Comparison of ENCODE assay signal across 9 cellular contexts in the genomic region with DNA sequence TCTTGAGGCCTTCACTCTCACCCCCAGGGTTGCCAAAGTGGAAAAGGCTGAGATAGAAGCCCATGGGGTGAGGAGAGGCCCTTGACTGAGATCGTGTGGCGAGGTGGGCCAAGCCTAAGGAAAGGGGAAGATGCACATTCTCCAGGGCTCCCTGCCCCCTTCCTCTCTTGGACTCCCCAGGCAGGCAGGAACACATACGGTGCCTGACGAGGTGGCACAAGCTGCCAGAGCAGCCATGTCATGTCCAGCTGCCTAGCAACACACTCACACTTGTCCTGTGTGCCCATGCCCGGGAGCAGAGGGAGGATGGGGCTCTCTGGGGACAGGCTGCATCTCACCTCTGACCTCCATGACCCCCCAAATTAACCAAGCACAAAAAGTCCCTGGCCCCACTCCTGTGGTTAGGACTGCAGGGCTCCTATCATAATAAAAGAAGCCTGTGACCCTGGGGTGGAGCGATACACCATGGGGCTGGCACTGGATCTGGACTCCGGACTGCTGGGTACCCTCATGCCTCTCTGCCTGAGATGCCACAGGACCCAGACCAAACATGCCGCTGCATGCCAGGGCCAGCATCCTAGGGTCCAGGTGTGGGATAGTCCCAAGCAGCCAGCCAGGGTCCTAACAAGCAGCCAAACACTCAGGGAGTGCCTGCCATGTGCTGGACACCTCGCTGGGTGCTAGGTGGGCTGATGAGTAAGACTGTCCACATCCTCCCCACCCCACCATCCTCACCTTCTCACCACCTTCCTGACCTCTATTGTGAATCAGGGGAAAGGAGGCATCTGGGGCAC. TPM values are rescaled to one million over a fixed set of nuclear protein-coding genes. Genes with fewer than 3 reads are reported as not detected.
DNase-seq lines count a peak whose midpoint lies in the region; ATAC-seq and TF ChIP-seq lines count a peak whose summit lies in the region.
"Had no signal": no experiment of that assay in that cellular context is flagged by ENCODE, and none has a peak within 500 bp of the region (broad histone marks: within the 10 kb centered on the region; RNA-seq: fewer than 3 reads in every experiment).

No MANE protein-coding gene starts in this region.

- POLR2A ChIA-PET in AG04450 (lab: Yijun Ruan, JAX) (no interaction called here), MCF 10A (lab: Yijun Ruan, JAX) (interaction anchor here (0.6 to 2.7 kb wide), 7 partner anchors 17 to 882 kb away, joined by 3 to 10 read pairs (median 3); a partner anchor contains a TSS)

- in situ Hi-C loops in KBM-7 (cut with MboI; ENCODE audit: low pct_unique_long_range_greater_than_20kb, low sequenced_read_pairs) = no loop called here

- H3K27me3 Mint-ChIP-seq in MCF 10A (ENCODE audit: insufficient read depth, unreplicated experiment) (no peaks in the 10 kb centered on the region), progenitor cell of endocrine pancreas (no peaks in the 10 kb centered on the region)
- no peaks in the 10 kb centered on the region for H3K27me3 Mint-ChIP-seq in natural killer cell treated with Interleukin-12 subunit alpha and Interleukin-12 subunit beta and Interleukin-15 and Interleukin-18, amount 100 ng/mL, for 72 hours

- DNase-seq in AG04450 (ENCODE audit: low read depth, low spot score) (no peak), KBM-7 (peak; percentile 61), MCF 10A (ENCODE audit: unreplicated experiment) (no peak), NCI-H2196 (lab: John Stamatoyannopoulos, UW; ENCODE audit: unreplicated experiment) (no peak), NCI-H1694 treated with DMSO at 0.1 percent for 48 hours (lab: John Stamatoyannopoulos, UW) (no peak), progenitor cell of endocrine pancreas (ENCODE audit: low spot score, unreplicated experiment) (no peak)
- DNase-seq in natural killer cell treated with Interleukin-12 subunit alpha and Interleukin-12 subunit beta and Interleukin-15 and Interleukin-18, amount 100 ng/mL, for 72 hours (ENCODE audit: low spot score) = no peak
- DNase-seq: islet precursor cell had no signal

- H3K4me3 Mint-ChIP-seq in MCF 10A (ENCODE audit: unreplicated experiment) (peak overlapping the region; percentile 83), progenitor cell of endocrine pancreas (ENCODE audit: low read depth) (no peak overlapping the region)
- H3K4me3 Mint-ChIP-seq in natural killer cell treated with Interleukin-12 subunit alpha and Interleukin-12 subunit beta and Interleukin-15 and Interleukin-18, amount 100 ng/mL, for 72 hours = peak overlapping the region; percentile 87

- no peak for TF ChIP-seq CTCF in AG04450 (IDR thresholded peaks at IDR 0.05; ENCODE audit: low read depth, low read length)
- TF ChIP-seq CTCF in MCF 10A (IDR thresholded peaks at IDR 0.05; ENCODE audit: unreplicated experiment) = no peak
- no peak for TF ChIP-seq CTCF in progenitor cell of endocrine pancreas (IDR thresholded peaks at IDR 0.05; ENCODE audit: unreplicated experiment)

- H3K9me3 ChIP-seq in AG04450 (ENCODE audit: control insufficient read depth, insufficient read depth, low read length) = peaks cover 3% of the 10 kb centered on the region; the same call in 1 of the 2 replicates

- peak overlapping the region; percentile 83; the same call in 1 of the 2 replicates for H3K4me3 ChIP-seq in AG04450 (ENCODE audit: low read depth, low read length)

- H3K4me1 Mint-ChIP-seq in MCF 10A (ENCODE audit: insufficient read depth, unreplicated experiment) (peaks cover 43% of the 10 kb centered on the region), progenitor cell of endocrine pancreas (ENCODE audit: low read depth) (peaks cover 26% of the 10 kb centered on the region)
- peaks cover 42 to 43% of the 10 kb centered on the region in 2 donors for H3K4me1 Mint-ChIP-seq in natural killer cell treated with Interleukin-12 subunit alpha and Interleukin-12 subunit beta and Interleukin-15 and Interleukin-18, amount 100 ng/mL, for 72 hours (ENCODE audit: low read depth in 2 of 2)

- CTCF ChIA-PET in AG04450 (lab: Charles Lee) (interaction anchor here (0.7 kb wide), 1 partner anchor 14 kb away, joined by 4 read pairs; no protein-coding TSS in a partner anchor), MCF 10A (lab: Yijun Ruan, JAX) (interaction anchor here (0.6 to 1.6 kb wide), 8 partner anchors 12 to 387 kb away, joined by 3 to 8 read pairs (median 4); no protein-coding TSS in a partner anchor)

- peaks cover 17% of the 10 kb centered on the region for H3K36me3 Mint-ChIP-seq in MCF 10A (ENCODE audit: insufficient read depth, unreplicated experiment)
- H3K36me3 Mint-ChIP-seq in natural killer cell treated with Interleukin-12 subunit alpha and Interleukin-12 subunit beta and Interleukin-15 and Interleukin-18, amount 100 ng/mL, for 72 hours = no peaks in the 10 kb centered on the region
- H3K36me3 Mint-ChIP-seq in progenitor cell of endocrine pancreas (ENCODE audit: insufficient read depth) = peaks cover 3% of the 10 kb centered on the region

- BruUV-seq in MCF 10A (replicated peaks; lab: Mats Ljungman, UMichigan) = no TSS peak

- intact Hi-C loops in MCF 10A (cut with micrococcal nuclease) = no loop called here

- no peaks in the 10 kb centered on the region for H3K27me3 ChIP-seq in AG04450 (ENCODE audit: control insufficient read depth, insufficient read depth, low read length)

- ATAC-seq in natural killer cell treated with Interleukin-12 subunit alpha and Interleukin-12 subunit beta and Interleukin-15 and Interleukin-18, amount 100 ng/mL, for 72 hours = no peak
- ATAC-seq in GM21390 (IDR thresholded peaks at IDR 0.05; ENCODE audit: unreplicated experiment) = no peak

- H3K27ac ChIP-seq in AG04450 (ENCODE audit: low read depth, low read length) = no peak overlapping the region

- H3K27ac Mint-ChIP-seq in MCF 10A (ENCODE audit: low read depth, unreplicated experiment) (peak overlapping the region; percentile 16), progenitor cell of endocrine pancreas (no peak overlapping the region)
- H3K27ac Mint-ChIP-seq in natural killer cell treated with Interleukin-12 subunit alpha and Interleukin-12 subunit beta and Interleukin-15 and Interleukin-18, amount 100 ng/mL, for 72 hours = peak overlapping the region; percentile 66 to 72

- no peaks in the 10 kb centered on the region for H3K9me3 Mint-ChIP-seq in MCF 10A (ENCODE audit: unreplicated experiment)
- H3K9me3 Mint-ChIP-seq in natural killer cell treated with Interleukin-12 subunit alpha and Interleukin-12 subunit beta and Interleukin-15 and Interleukin-18, amount 100 ng/mL, for 72 hours = no peaks in the 10 kb centered on the region
- H3K9me3 Mint-ChIP-seq in progenitor cell of endocrine pancreas (ENCODE audit: low read depth) = no peaks in the 10 kb centered on the region

RNA-seq across cellular contexts. Expression of a gene that starts 2.6 kb away (rescaled TPM):
- polyA plus RNA-seq in AG04450 (2011; rRNA removed) = 20.7 and 24.5 TPM in 2 replicates
- polyA minus RNA-seq in AG04450 (2011; rRNA and poly(A)+ RNA removed) = 36.5 and 44.0 TPM in 2 replicates
- total RNA-seq in MCF 10A (2022) (49.0 and 52.6 TPM in 2 replicates), progenitor cell of endocrine pancreas (51.6 and 54.9 TPM in 2 replicates)
- 100 to 1,000 TPM in 1 of 2 donors, 10 to 100 TPM in 1; 40.8 to 111 TPM for total RNA-seq in natural killer cell treated with Interleukin-12 subunit alpha and Interleukin-12 subunit beta and Interleukin-15 and Interleukin-18, amount 100 ng/mL, for 72 hours

RNA-seq across cellular contexts. Expression of a gene that starts 6.1 kb away (rescaled TPM):
- polyA plus RNA-seq in AG04450 (2011; rRNA removed) = 2.5 and 2.7 TPM in 2 replicates
- 3.8 and 3.9 TPM in 2 replicates for polyA minus RNA-seq in AG04450 (2011; rRNA and poly(A)+ RNA removed)
- total RNA-seq in MCF 10A (2022) (14.4 and 17.9 TPM in 2 replicates), progenitor cell of endocrine pancreas (22.8 and 27.5 TPM in 2 replicates)
- 10 to 100 TPM in 1 of 2 donors, 1 to 10 TPM in 1; 4.4 to 32.5 TPM for total RNA-seq in natural killer cell treated with Interleukin-12 subunit alpha and Interleukin-12 subunit beta and Interleukin-15 and Interleukin-18, amount 100 ng/mL, for 72 hours

RNA-seq across cellular contexts. Expression of a gene that starts 18.4 kb away (rescaled TPM):
- polyA plus RNA-seq in AG04450 (2011; rRNA removed) = 17.8 and 26.1 TPM in 2 replicates
- polyA minus RNA-seq in AG04450 (2011; rRNA and poly(A)+ RNA removed) = 31.8 and 47.2 TPM in 2 replicates
- total RNA-seq in MCF 10A (2022) (29.6 and 34.5 TPM in 2 replicates), progenitor cell of endocrine pancreas (39.7 and 40.2 TPM in 2 replicates)
- total RNA-seq in natural killer cell treated with Interleukin-12 subunit alpha and Interleukin-12 subunit beta and Interleukin-15 and Interleukin-18, amount 100 ng/mL, for 72 hours = 10 to 100 TPM; 61.6 to 95.5 TPM

RNA-seq across cellular contexts. Expression of a gene that starts 20.0 kb away (rescaled TPM):
- polyA plus RNA-seq in AG04450 (2011; rRNA removed) = 5.3 and 5.4 TPM in 2 replicates
- 5.8 and 6.4 TPM in 2 replicates for polyA minus RNA-seq in AG04450 (2011; rRNA and poly(A)+ RNA removed)
- 2.8 and 4.9 TPM in 2 replicates for total RNA-seq in MCF 10A (2022)
- 10 to 100 TPM; 12.6 to 20.3 TPM for total RNA-seq in natural killer cell treated with Interleukin-12 subunit alpha and Interleukin-12 subunit beta and Interleukin-15 and Interleukin-18, amount 100 ng/mL, for 72 hours
- total RNA-seq in progenitor cell of endocrine pancreas = 5.3 and 5.4 TPM in 2 replicates

RNA-seq across cellular contexts. Expression of a gene that starts 35.8 kb away (rescaled TPM):
- 8.8 and 9.3 TPM in 2 replicates for polyA plus RNA-seq in AG04450 (2011; rRNA removed)
- 19.3 and 21.6 TPM in 2 replicates for polyA minus RNA-seq in AG04450 (2011; rRNA and poly(A)+ RNA removed)
- total RNA-seq in MCF 10A (2022) = 1.4 and 1.6 TPM in 2 replicates
- 10 to 100 TPM in 1 of 2 donors, 1 to 10 TPM in 1; 2.1 to 10.2 TPM for total RNA-seq in natural killer cell treated with Interleukin-12 subunit alpha and Interleukin-12 subunit beta and Interleukin-15 and Interleukin-18, amount 100 ng/mL, for 72 hours
- total RNA-seq in progenitor cell of endocrine pancreas = 0.27 TPM in 1 of 2 replicates, not detected in the other
